Comparison of ENCODE assay signal across 21 cellular contexts in the genomic region with DNA sequence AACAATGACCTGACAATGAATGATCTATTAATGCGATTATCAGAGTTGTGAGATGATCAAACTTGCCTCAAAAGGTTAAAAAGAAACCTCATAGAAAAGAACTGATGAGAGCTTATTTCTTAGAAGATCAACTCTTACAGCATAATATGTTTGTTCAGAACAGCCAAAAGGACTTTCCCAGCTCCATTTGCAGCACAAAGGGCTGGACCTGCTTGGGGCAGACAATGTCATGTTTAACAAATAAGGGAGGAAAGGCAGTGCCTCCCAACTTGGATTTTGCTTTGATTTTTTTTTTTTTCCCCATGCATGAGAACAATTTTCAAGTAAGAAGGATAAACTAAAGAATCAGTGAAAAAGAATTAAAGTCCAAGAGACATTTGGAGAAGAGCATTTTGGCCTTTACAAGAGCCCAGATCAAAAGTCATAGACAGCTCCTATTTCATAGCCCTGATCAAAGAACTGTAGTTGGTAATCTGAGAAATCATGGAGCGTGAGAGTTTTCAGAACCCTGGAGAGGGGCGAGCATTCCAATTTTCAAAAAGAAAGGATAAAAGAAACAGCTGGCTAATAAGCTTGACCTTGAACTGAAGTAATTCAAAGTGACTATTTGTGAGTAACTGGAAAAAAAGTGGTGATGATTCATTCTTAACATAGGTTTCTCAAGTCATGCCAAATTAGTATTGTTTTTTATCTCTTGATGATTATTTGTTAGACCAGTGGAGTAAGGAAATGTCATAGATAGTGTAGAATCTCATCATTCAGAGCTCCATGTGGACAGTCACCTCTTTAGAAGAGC.
DNase-seq lines count a peak whose midpoint lies in the region; ATAC-seq, FAIRE-seq and TF ChIP-seq lines count a peak whose summit lies in the region.
"Had no signal": no experiment of that assay in that cellular context is flagged by ENCODE, and none has a peak within 500 bp of the region (broad histone marks: within the 10 kb centered on the region; RNA-seq: fewer than 3 reads in every experiment).

No MANE protein-coding gene starts in this region.

- intact Hi-C loops in mammary epithelial cell (cut with micrococcal nuclease), result loop anchor here (5.0 kb wide), 1 partner anchor 188 kb away; no protein-coding TSS in a partner anchor
- intact Hi-C loops in activated CD4-positive, alpha-beta memory T cell treated with anti-CD3 and anti-CD28 coated beads for 36 hours (cut with micrococcal nuclease), result no loop called here
- intact Hi-C loops in activated CD4-positive, alpha-beta T cell treated with anti-CD3 and anti-CD28 coated beads for 36 hours (cut with DNase I, micrococcal nuclease), result no loop called here

- H3K4me3 ChIP-seq in BJ (ENCODE audit: low read depth, low read length), result no peak overlapping the region
- no peak overlapping the region for H3K4me3 ChIP-seq in mammary epithelial cell (replicated peaks in 1 of 3; ENCODE audit: insufficient read depth in 1 of 3, low read depth in 2 of 3, low read length in 3 of 3)
- H3K4me3 ChIP-seq in keratinocyte (ENCODE audit: control insufficient read depth in 2 of 3, extremely low read depth in 1 of 3, insufficient read depth in 2 of 3, low read depth in 1 of 3, low read length in 3 of 3), result no peak overlapping the region
- H3K4me3 ChIP-seq: dorsolateral prefrontal cortex, gastrocnemius medialis, uterus had no signal

- no peaks in the 10 kb centered on the region for H3K79me2 ChIP-seq in mammary epithelial cell (ENCODE audit: insufficient read depth, low read length)
- no peaks in the 10 kb centered on the region for H3K79me2 ChIP-seq in keratinocyte (ENCODE audit: control insufficient read depth, insufficient read depth, low read length)

- peak; percentile 71 for FAIRE-seq in keratinocyte (lab: Jason Lieb, UNC)
- FAIRE-seq: GM19239 had no signal

- H3K36me3 Mint-ChIP-seq in activated CD4-positive, alpha-beta memory T cell treated with anti-CD3 and anti-CD28 coated beads for 36 hours, result no peaks in the 10 kb centered on the region
- H3K36me3 Mint-ChIP-seq in activated CD4-positive, alpha-beta T cell treated with anti-CD3 and anti-CD28 coated beads for 36 hours (ENCODE audit: low read depth), result no peaks in the 10 kb centered on the region
- H3K36me3 Mint-ChIP-seq: stimulated activated effector memory CD8-positive, alpha-beta T cell treated with anti-CD3 and anti-CD28 coated beads, Interleukin-12 subunit alpha, Interleukin-12 subunit beta, amount 100 ng/mL, for 72 hours had no signal

- DNase-seq in BJ (ENCODE audit: low read depth), result peak; percentile 9
- DNase-seq in M059J (ENCODE audit: low read depth), result peak; percentile 62
- DNase-seq in mammary epithelial cell, result peak; percentile 24
- no peak for DNase-seq in keratinocyte (ENCODE audit: low read depth, low spot score)
- DNase-seq in activated CD4-positive, alpha-beta memory T cell treated with anti-CD3 and anti-CD28 coated beads for 36 hours, result no peak
- no peak for DNase-seq in activated CD4-positive, alpha-beta T cell treated with anti-CD3 and anti-CD28 coated beads for 36 hours
- DNase-seq in stimulated activated CD4-positive, alpha-beta T cell treated with anti-CD3 and anti-CD28 coated beads, Interleukin-4, amount 100 ng/mL, for 1 hour, result no peak
- DNase-seq: activated CD4-positive, alpha-beta T cell treated with anti-CD3 and anti-CD28 coated beads for 4 hours; activated T-cell treated with anti-CD3 and anti-CD28 coated beads, Interleukin-2, amount 50 U/mL, for 24 hours; dorsolateral prefrontal cortex; gastrocnemius medialis; GOT3; islet precursor cell; NCI-H2107; stimulated activated CD4-positive, alpha-beta T cell treated with anti-CD3 and anti-CD28 coated beads, Interleukin-4, amount 100 ng/mL, for 24 hours; T-helper 1 cell; uterus had no signal

- H3K4me1 Mint-ChIP-seq in activated CD4-positive, alpha-beta memory T cell treated with anti-CD3 and anti-CD28 coated beads for 36 hours (ENCODE audit: low read depth), result no peaks in the 10 kb centered on the region
- H3K4me1 Mint-ChIP-seq in activated CD4-positive, alpha-beta T cell treated with anti-CD3 and anti-CD28 coated beads for 36 hours, result no peaks in the 10 kb centered on the region
- H3K4me1 Mint-ChIP-seq: B cell; stimulated activated effector memory CD8-positive, alpha-beta T cell treated with anti-CD3 and anti-CD28 coated beads, Interleukin-12 subunit alpha, Interleukin-12 subunit beta, amount 100 ng/mL, for 72 hours had no signal

- H3K9ac ChIP-seq in mammary epithelial cell (ENCODE audit: insufficient read depth, low read length) (no peak overlapping the region), keratinocyte (ENCODE audit: control insufficient read depth, extremely low read depth, insufficient read depth, low read length) (no peak overlapping the region)

- H3K9me1 ChIP-seq in keratinocyte (ENCODE audit: control insufficient read depth, extremely low read depth, insufficient read depth, low read length), result no peaks in the 10 kb centered on the region

- 73% methylated on average over 3 of the region's 3 CpGs for WGBS in mammary epithelial cell (ENCODE audit: low coverage, missing lambda C conversion rate)

- POLR2A ChIA-PET in BJ (lab: Charles Lee), result no interaction called here
- POLR2A ChIA-PET in activated CD4-positive, alpha-beta memory T cell treated with anti-CD3 and anti-CD28 coated beads for 36 hours (lab: Charles Lee), result no interaction called here
- POLR2A ChIA-PET in activated CD4-positive, alpha-beta T cell treated with anti-CD3 and anti-CD28 coated beads for 36 hours (lab: Charles Lee), result no interaction called here

- H2AFZ ChIP-seq in mammary epithelial cell (ENCODE audit: low read depth, low read length), result no peak overlapping the region
- H2AFZ ChIP-seq in keratinocyte (ENCODE audit: control insufficient read depth, low read length), result no peak overlapping the region

- H3K27me3 Mint-ChIP-seq in activated CD4-positive, alpha-beta memory T cell treated with anti-CD3 and anti-CD28 coated beads for 36 hours, result no peaks in the 10 kb centered on the region
- no peaks in the 10 kb centered on the region for H3K27me3 Mint-ChIP-seq in activated CD4-positive, alpha-beta T cell treated with anti-CD3 and anti-CD28 coated beads for 36 hours

- H3K4me3 Mint-ChIP-seq in activated CD4-positive, alpha-beta memory T cell treated with anti-CD3 and anti-CD28 coated beads for 36 hours, result no peak overlapping the region
- no peak overlapping the region for H3K4me3 Mint-ChIP-seq in activated CD4-positive, alpha-beta T cell treated with anti-CD3 and anti-CD28 coated beads for 36 hours
- H3K4me3 Mint-ChIP-seq: activated T-cell treated with anti-CD3 and anti-CD28 coated beads, Interleukin-2, amount 50 U/mL, for 24 hours; B cell; stimulated activated effector memory CD8-positive, alpha-beta T cell treated with anti-CD3 and anti-CD28 coated beads, Interleukin-12 subunit alpha, Interleukin-12 subunit beta, amount 100 ng/mL, for 72 hours had no signal

- H3K27ac Mint-ChIP-seq in activated CD4-positive, alpha-beta memory T cell treated with anti-CD3 and anti-CD28 coated beads for 36 hours, result no peak overlapping the region
- no peak overlapping the region for H3K27ac Mint-ChIP-seq in activated CD4-positive, alpha-beta T cell treated with anti-CD3 and anti-CD28 coated beads for 36 hours
- H3K27ac Mint-ChIP-seq: activated T-cell treated with anti-CD3 and anti-CD28 coated beads, Interleukin-2, amount 50 U/mL, for 24 hours; B cell; stimulated activated effector memory CD8-positive, alpha-beta T cell treated with anti-CD3 and anti-CD28 coated beads, Interleukin-12 subunit alpha, Interleukin-12 subunit beta, amount 100 ng/mL, for 72 hours had no signal

- dilution Hi-C loops in mammary epithelial cell (cut with HindIII; ENCODE audit: low sequenced_read_pairs) (no loop called here), keratinocyte (cut with MboI; ENCODE audit: extremely low pct_ligation_motif_present, low sequenced_read_pairs) (no loop called here)

- H3K27ac ChIP-seq in mammary epithelial cell (ENCODE audit: insufficient read depth, low read depth, low read length) (no peak overlapping the region), keratinocyte (ENCODE audit: control insufficient read depth, insufficient read depth, low read length) (no peak overlapping the region)
- H3K27ac ChIP-seq: dorsolateral prefrontal cortex, gastrocnemius medialis, uterus had no signal

- H3K36me3 ChIP-seq in BJ (ENCODE audit: control insufficient read depth, insufficient read depth, low read length) (no peaks in the 10 kb centered on the region), mammary epithelial cell (ENCODE audit: insufficient read depth, low read length) (no peaks in the 10 kb centered on the region), keratinocyte (ENCODE audit: control insufficient read depth in 2 of 2, extremely low read depth in 1 of 2, insufficient read depth in 2 of 2, low read length in 2 of 2) (no peaks in the 10 kb centered on the region)
- H3K36me3 ChIP-seq: gastrocnemius medialis, uterus had no signal

- CTCF ChIA-PET in BJ (lab: Yijun Ruan, JAX), result interaction anchor here (1.5 kb wide), 1 partner anchor 626 kb away, joined by 3 read pairs; no protein-coding TSS in a partner anchor
- CTCF ChIA-PET in mammary epithelial cell (lab: Charles Lee; ENCODE audit: low non-redundant PET), result no interaction called here
- CTCF ChIA-PET in activated CD4-positive, alpha-beta memory T cell treated with anti-CD3 and anti-CD28 coated beads for 36 hours (lab: Charles Lee), result interaction anchor here (0.7 to 1.1 kb wide), 2 partner anchors 17 to 26 kb away, joined by 3 read pairs; no protein-coding TSS in a partner anchor
- CTCF ChIA-PET in activated CD4-positive, alpha-beta T cell treated with anti-CD3 and anti-CD28 coated beads for 36 hours (lab: Charles Lee), result interaction anchor here (0.6 kb wide), 1 partner anchor 672 kb away, joined by 6 read pairs; no protein-coding TSS in a partner anchor

- TF ChIP-seq CTCF in BJ (IDR thresholded peaks at IDR 0.05; ENCODE audit: insufficient read depth, low read depth, low read length) (no peak), mammary epithelial cell (conservative IDR thresholded peaks at IDR 0.05 in 1 of 2, IDR thresholded peaks at IDR 0.05 in 1 of 2; ENCODE audit: extremely low read depth in 1 of 2, insufficient read depth in 1 of 2, low read depth in 1 of 2, low read length in 2 of 2) (no peak), keratinocyte (optimal IDR thresholded peaks at IDR 0.05 in 1 of 3, IDR thresholded peaks at IDR 0.05 in 1 of 3, conservative IDR thresholded peaks at IDR 0.05 in 1 of 3; ENCODE audit: extremely low read depth in 1 of 3, insufficient read depth in 2 of 3, low read length in 3 of 3) (no peak)

- H3K9me3 Mint-ChIP-seq in activated CD4-positive, alpha-beta memory T cell treated with anti-CD3 and anti-CD28 coated beads for 36 hours, result no peaks in the 10 kb centered on the region
- H3K9me3 Mint-ChIP-seq in activated CD4-positive, alpha-beta T cell treated with anti-CD3 and anti-CD28 coated beads for 36 hours (ENCODE audit: low read depth), result no peaks in the 10 kb centered on the region
- H3K9me3 Mint-ChIP-seq: activated T-cell treated with anti-CD3 and anti-CD28 coated beads, Interleukin-2, amount 50 U/mL, for 24 hours; stimulated activated effector memory CD8-positive, alpha-beta T cell treated with anti-CD3 and anti-CD28 coated beads, Interleukin-12 subunit alpha, Interleukin-12 subunit beta, amount 100 ng/mL, for 72 hours had no signal

- no peaks in the 10 kb centered on the region for H3K9me3 ChIP-seq in mammary epithelial cell (replicated peaks; ENCODE audit: insufficient read depth, low read length)
- no peaks in the 10 kb centered on the region for H3K9me3 ChIP-seq in keratinocyte (ENCODE audit: control insufficient read depth, low read depth, low read length)
- H3K9me3 ChIP-seq: gastrocnemius medialis, uterus had no signal

- H4K20me1 ChIP-seq in mammary epithelial cell (ENCODE audit: insufficient read depth, low read length) (no peaks in the 10 kb centered on the region), keratinocyte (ENCODE audit: control insufficient read depth, extremely low read depth, insufficient read depth, low read length) (no peaks in the 10 kb centered on the region)

- H3K27me3 ChIP-seq in BJ (ENCODE audit: control insufficient read depth, insufficient read depth, low read length) (no peaks in the 10 kb centered on the region), mammary epithelial cell (ENCODE audit: insufficient read depth, low read length) (no peaks in the 10 kb centered on the region), keratinocyte (ENCODE audit: control insufficient read depth, extremely low read depth, insufficient read depth, low read length) (no peaks in the 10 kb centered on the region)
- H3K27me3 ChIP-seq: dorsolateral prefrontal cortex, gastrocnemius medialis, uterus had no signal

- in situ Hi-C loops in mammary epithelial cell (cut with MboI; ENCODE audit: low sequenced_read_pairs in 2 of 2), result no loop called here

- H3K4me2 ChIP-seq in mammary epithelial cell (ENCODE audit: insufficient read depth, low read depth, low read length) (no peak overlapping the region), keratinocyte (ENCODE audit: control insufficient read depth, extremely low read depth, insufficient read depth, low read depth, low read length) (no peak overlapping the region)

- H3K4me1 ChIP-seq in mammary epithelial cell (ENCODE audit: insufficient read depth, low read length) (peaks cover 8% of the 10 kb centered on the region), keratinocyte (ENCODE audit: control insufficient read depth, extremely low read depth, insufficient read depth, low read length) (peaks cover 10% of the 10 kb centered on the region)
- H3K4me1 ChIP-seq: gastrocnemius medialis, uterus had no signal

- BruUV-seq in mammary epithelial cell (replicated peaks; lab: Mats Ljungman, UMichigan), result no TSS peak

- no peak for ATAC-seq in HG02981 (IDR thresholded peaks at IDR 0.05; ENCODE audit: unreplicated experiment)
- ATAC-seq in activated CD4-positive, alpha-beta T cell treated with anti-CD3 and anti-CD28 coated beads for 36 hours, result no peak
- ATAC-seq: gastrocnemius medialis; stimulated activated effector memory CD8-positive, alpha-beta T cell treated with anti-CD3 and anti-CD28 coated beads, Interleukin-12 subunit alpha, Interleukin-12 subunit beta, amount 100 ng/mL, for 72 hours had no signal

Comparison
In these comparisons a context has a peak if more than half of its experiments do, and no peak if none do; other contexts are left out.
1. DNase-seq: peak in BJ (single experiment), M059J (single experiment) and mammary epithelial cell (single experiment); none in keratinocyte (single experiment), activated CD4-positive, alpha-beta memory T cell treated with anti-CD3 and anti-CD28 coated beads for 36 hours (single experiment), activated CD4-positive, alpha-beta T cell treated with anti-CD3 and anti-CD28 coated beads for 36 hours (single experiment) and stimulated activated CD4-positive, alpha-beta T cell treated with anti-CD3 and anti-CD28 coated beads, Interleukin-4, amount 100 ng/mL, for 1 hour (single experiment).